ENCODE assay signal across 22 cellular contexts in genomic region chr1:173421789-173422188, GRCh38.
"Had no signal": no experiment of that assay in that cellular context is flagged by ENCODE, and none has a peak within 500 bp of the region (broad histone marks: within the 10 kb centered on the region; RNA-seq: fewer than 3 reads in every experiment).

No MANE protein-coding gene starts in this region.

- H3K27ac ChIP-seq: coronary artery, dorsolateral prefrontal cortex, neural progenitor cell, ovary, right atrium auricular region, sigmoid colon, skin epidermis, suprapubic skin, thyroid gland had no signal

- ATAC-seq: left colon, mucosa of descending colon had no signal

- H3K36me3 Mint-ChIP-seq: natural killer cell, neural progenitor cell, type B pancreatic cell had no signal

- H3K36me3 ChIP-seq: neural progenitor cell, ovary, sigmoid colon, suprapubic skin, thyroid gland had no signal

- H3K27me3 ChIP-seq: dorsolateral prefrontal cortex, heart left ventricle, neural progenitor cell, ovary, right atrium auricular region, sigmoid colon, suprapubic skin, thyroid gland had no signal

- DNase-seq: dorsolateral prefrontal cortex; effector CD8-positive, alpha-beta T cell; foreskin melanocyte; hippocampal formation; left colon; mammary epithelial cell; mucosa of descending colon; natural killer cell; nucleus accumbens; ovary; sigmoid colon; stimulated activated CD4-positive, alpha-beta T cell treated with anti-CD3 and anti-CD28 coated beads, Interleukin-2, amount 100 ng/mL, for 24 hours; stimulated activated CD4-positive, alpha-beta T cell treated with anti-CD3 and anti-CD28 coated beads, Interleukin-4, amount 100 ng/mL, for 4 hours; stimulated activated naive CD4-positive, alpha-beta T cell; thyroid gland had no signal

- H3K4me3 ChIP-seq: coronary artery, dorsolateral prefrontal cortex, heart left ventricle, mucosa of descending colon, neural progenitor cell, ovary, right atrium auricular region, sigmoid colon, skin epidermis, suprapubic skin, thyroid gland had no signal

- H3K27me3 Mint-ChIP-seq: type B pancreatic cell had no signal

- H3K4me2 ChIP-seq: neural progenitor cell had no signal

- H3K4me3 Mint-ChIP-seq: natural killer cell, neural progenitor cell, type B pancreatic cell had no signal

- H3K27ac Mint-ChIP-seq: neural progenitor cell, type B pancreatic cell had no signal

- H3K9ac ChIP-seq: neural progenitor cell had no signal

- H3K9me3 Mint-ChIP-seq: natural killer cell, neural progenitor cell, type B pancreatic cell had no signal

- H2AFZ ChIP-seq: neural progenitor cell had no signal

- H3K4me1 ChIP-seq: neural progenitor cell, thyroid gland had no signal

- H3K9me3 ChIP-seq: heart left ventricle, mucosa of descending colon, ovary, right atrium auricular region, sigmoid colon, suprapubic skin, thyroid gland had no signal
